ENCODE assay signal across 1 cellular context in genomic region chr7:139680676-139681462, GRCh38.
TF ChIP-seq lines count a peak whose summit lies in the region.

No MANE protein-coding gene starts in this region.

TF ChIP-seq in SK-N-SH, 30 proteins besides CTCF, POLR2A, EP300 and RAD21 (continued from another document):
- TF ChIP-seq, protein P1, sequence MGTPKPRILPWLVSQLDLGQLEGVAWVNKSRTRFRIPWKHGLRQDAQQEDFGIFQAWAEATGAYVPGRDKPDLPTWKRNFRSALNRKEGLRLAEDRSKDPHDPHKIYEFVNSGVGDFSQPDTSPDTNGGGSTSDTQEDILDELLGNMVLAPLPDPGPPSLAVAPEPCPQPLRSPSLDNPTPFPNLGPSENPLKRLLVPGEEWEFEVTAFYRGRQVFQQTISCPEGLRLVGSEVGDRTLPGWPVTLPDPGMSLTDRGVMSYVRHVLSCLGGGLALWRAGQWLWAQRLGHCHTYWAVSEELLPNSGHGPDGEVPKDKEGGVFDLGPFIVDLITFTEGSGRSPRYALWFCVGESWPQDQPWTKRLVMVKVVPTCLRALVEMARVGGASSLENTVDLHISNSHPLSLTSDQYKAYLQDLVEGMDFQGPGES (IDR thresholded peaks at IDR 0.05; ENCODE audit: low read depth, low read length), result no peak
- TF ChIP-seq NFIC (IDR thresholded peaks at IDR 0.05; ENCODE audit: borderline replicate concordance) (peak; percentile 66), TAF1 (IDR thresholded peaks at IDR 0.05; ENCODE audit: borderline replicate concordance, low read depth, low read length) (no peak), GATA2 (CRISPR knock-in tag; IDR thresholded peaks at IDR 0.05) (no peak), RCOR1 (IDR thresholded peaks at IDR 0.05; ENCODE audit: low read length) (no peak), CHD2 (IDR thresholded peaks at IDR 0.05; ENCODE audit: low read length, partially characterized antibody) (no peak), GABPA (IDR thresholded peaks at IDR 0.05; ENCODE audit: low read depth) (no peak), USF2 (IDR thresholded peaks at IDR 0.05; ENCODE audit: borderline replicate concordance, low read depth, low read length) (no peak)
- TF ChIP-seq, protein P2, sequence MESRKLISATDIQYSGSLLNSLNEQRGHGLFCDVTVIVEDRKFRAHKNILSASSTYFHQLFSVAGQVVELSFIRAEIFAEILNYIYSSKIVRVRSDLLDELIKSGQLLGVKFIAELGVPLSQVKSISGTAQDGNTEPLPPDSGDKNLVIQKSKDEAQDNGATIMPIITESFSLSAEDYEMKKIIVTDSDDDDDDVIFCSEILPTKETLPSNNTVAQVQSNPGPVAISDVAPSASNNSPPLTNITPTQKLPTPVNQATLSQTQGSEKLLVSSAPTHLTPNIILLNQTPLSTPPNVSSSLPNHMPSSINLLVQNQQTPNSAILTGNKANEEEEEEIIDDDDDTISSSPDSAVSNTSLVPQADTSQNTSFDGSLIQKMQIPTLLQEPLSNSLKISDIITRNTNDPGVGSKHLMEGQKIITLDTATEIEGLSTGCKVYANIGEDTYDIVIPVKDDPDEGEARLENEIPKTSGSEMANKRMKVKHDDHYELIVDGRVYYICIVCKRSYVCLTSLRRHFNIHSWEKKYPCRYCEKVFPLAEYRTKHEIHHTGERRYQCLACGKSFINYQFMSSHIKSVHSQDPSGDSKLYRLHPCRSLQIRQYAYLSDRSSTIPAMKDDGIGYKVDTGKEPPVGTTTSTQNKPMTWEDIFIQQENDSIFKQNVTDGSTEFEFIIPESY (IDR thresholded peaks at IDR 0.05; ENCODE audit: borderline replicate concordance, low read depth), result no peak
